In the genomic region with DNA sequence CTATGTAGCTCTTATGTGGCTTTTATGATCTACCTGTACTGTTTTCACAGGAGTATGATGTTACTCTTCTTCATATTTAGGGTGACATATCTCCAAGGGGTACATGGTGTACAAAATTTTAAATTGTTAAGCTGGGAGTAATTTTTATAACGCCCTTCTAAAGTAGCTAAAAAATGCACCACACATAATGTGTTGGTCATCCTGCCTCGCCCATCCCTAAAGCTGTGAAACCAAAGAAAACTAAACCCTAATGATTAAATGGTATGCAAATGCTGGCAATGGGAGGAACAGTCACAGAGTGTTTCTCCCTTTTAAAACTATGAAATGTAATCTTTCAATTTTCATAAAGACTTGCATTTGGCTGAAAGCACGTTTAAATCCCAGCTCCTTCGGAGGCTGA, we compare ENCODE assay signal across 31 cellular contexts. TPM values are rescaled to one million over a fixed set of nuclear protein-coding genes. Genes with fewer than 3 reads are reported as not detected.
"Had no signal": no experiment of that assay in that cellular context is flagged by ENCODE, and none has a peak within 500 bp of the region (broad histone marks: within the 10 kb centered on the region; RNA-seq: fewer than 3 reads in every experiment).

No MANE protein-coding gene starts in this region.

- H3K27me3 ChIP-seq: ovary, right lobe of liver, vagina had no signal

- H3K4me2 ChIP-seq: smooth muscle cell had no signal

- H3K36me3 Mint-ChIP-seq: natural killer cell had no signal

- H3K4me1 ChIP-seq: gastrocnemius medialis, transverse colon had no signal

- H3K9me3 Mint-ChIP-seq: natural killer cell; stimulated activated naive CD8-positive, alpha-beta T cell treated with anti-CD3 and anti-CD28 coated beads, Interleukin-15, amount 100 ng/mL, for 72 hours had no signal

- DNase-seq: dermis blood vessel endothelial cell; effector memory CD4-positive, alpha-beta T cell; foreskin fibroblast; gastrocnemius medialis; head of caudate nucleus; kidney; natural killer cell; occipital lobe; ovary; right lobe of liver; stimulated activated CD4-positive, alpha-beta T cell treated with anti-CD3 and anti-CD28 coated beads, Interleukin-12 subunit alpha, Interleukin-12 subunit beta, amount 100 ng/mL, for 4 hours; stimulated activated CD4-positive, alpha-beta T cell treated with anti-CD3 and anti-CD28 coated beads, Interleukin-1b, Interleukin-23, amount 100 ng/mL, for 48 hours; stimulated activated CD4-positive, alpha-beta T cell treated with anti-CD3 and anti-CD28 coated beads, Interleukin-4, amount 100 ng/mL, for 1 hour; stimulated activated CD8-positive, alpha-beta memory T cell treated with anti-CD3 and anti-CD28 coated beads, Interleukin-4, amount 100 ng/mL, for 48 hours; stimulated activated naive CD4-positive, alpha-beta T cell; stimulated activated naive CD8-positive, alpha-beta T cell treated with anti-CD3 and anti-CD28 coated beads, Interleukin-15, amount 100 ng/mL, for 72 hours; transverse colon had no signal

- ATAC-seq: gastrocnemius medialis; left lobe of liver; natural killer cell; right lobe of liver; stimulated activated naive CD8-positive, alpha-beta T cell treated with anti-CD3 and anti-CD28 coated beads, Interleukin-15, amount 100 ng/mL, for 72 hours had no signal

- H3K4me1 Mint-ChIP-seq: natural killer cell; stimulated activated naive CD8-positive, alpha-beta T cell treated with anti-CD3 and anti-CD28 coated beads, Interleukin-15, amount 100 ng/mL, for 72 hours had no signal

- H3K27ac Mint-ChIP-seq: natural killer cell; stimulated activated naive CD8-positive, alpha-beta T cell treated with anti-CD3 and anti-CD28 coated beads, Interleukin-15, amount 100 ng/mL, for 72 hours had no signal

- H3K4me3 ChIP-seq: coronary artery, gastrocnemius medialis, ovary, right lobe of liver, smooth muscle cell, suprapubic skin, transverse colon, vagina had no signal

- H3K4me3 Mint-ChIP-seq: natural killer cell; stimulated activated naive CD8-positive, alpha-beta T cell treated with anti-CD3 and anti-CD28 coated beads, Interleukin-15, amount 100 ng/mL, for 72 hours had no signal

- FAIRE-seq: endothelial cell of umbilical vein, kidney had no signal

- H3K9me3 ChIP-seq: gastrocnemius medialis, ovary, right lobe of liver, suprapubic skin, transverse colon, vagina had no signal

- H3K27ac ChIP-seq: coronary artery, gastrocnemius medialis, ovary, right lobe of liver, suprapubic skin, transverse colon, vagina had no signal

- H3K36me3 ChIP-seq: gastrocnemius medialis, ovary, right lobe of liver, suprapubic skin, transverse colon, vagina had no signal

RNA-seq across cellular contexts. Expression of gene KRT24, which starts 2.0 kb away (rescaled TPM):
- total RNA-seq: dermis blood vessel endothelial cell, endothelial cell of umbilical vein, gastrocnemius medialis, glomerular endothelial cell, left lobe of liver, lower leg skin, mesenteric fat pad, myocyte, natural killer cell, occipital lobe, ovary, posterior vena cava, pulmonary artery endothelial cell, right lobe of liver, smooth muscle cell, suprapubic skin had no signal
- polyA plus RNA-seq: endothelial cell of umbilical vein, ovary, smooth muscle cell had no signal

RNA-seq across cellular contexts. Expression of gene KRT222, which starts 40.6 kb away (rescaled TPM):
- total RNA-seq: endothelial cell of umbilical vein, gastrocnemius medialis, glomerular endothelial cell, myocyte, natural killer cell, pulmonary artery endothelial cell, smooth muscle cell, vagina had no signal
- polyA plus RNA-seq: endothelial cell of umbilical vein, smooth muscle cell had no signal

RNA-seq across cellular contexts. Expression of gene KRT25, which starts 49.6 kb away (rescaled TPM):
- total RNA-seq: dermis blood vessel endothelial cell, endothelial cell of umbilical vein, gastrocnemius medialis, glomerular endothelial cell, kidney, left lobe of liver, mesenteric fat pad, myocyte, natural killer cell, occipital lobe, ovary, posterior vena cava, pulmonary artery endothelial cell, right lobe of liver, smooth muscle cell, transverse colon, ureter, vagina had no signal
- polyA plus RNA-seq: endothelial cell of umbilical vein, esophagus, ovary, smooth muscle cell had no signal
